16 cellular contexts compared by ENCODE assay signal in genomic region chr5:26388946-26389345, GRCh38.
A peak's percentile ranks its signal among the peaks of the same experiment; 100 is the strongest.
DNase-seq lines count a peak whose midpoint lies in the region; ATAC-seq and TF ChIP-seq lines count a peak whose summit lies in the region.
"Had no signal": no experiment of that assay in that cellular context is flagged by ENCODE, and none has a peak within 500 bp of the region (broad histone marks: within the 10 kb centered on the region; RNA-seq: fewer than 3 reads in every experiment).

No MANE protein-coding gene starts in this region.

- H3K4me3 ChIP-seq in astrocyte of the spinal cord (ENCODE audit: low read depth, low read length), result no peak overlapping the region
- no peak overlapping the region for H3K4me3 ChIP-seq in ascending aorta
- H3K4me3 ChIP-seq: thoracic aorta had no signal

- H3K36me3 ChIP-seq in ascending aorta, result no peaks in the 10 kb centered on the region
- H3K36me3 ChIP-seq: thoracic aorta had no signal

- peak; percentile 26 for DNase-seq in HCEC 1CT
- DNase-seq in NCI-H2081 treated with DMSO at 0.1 percent for 48 hours (lab: John Stamatoyannopoulos, UW), result peak; percentile 93
- peak; percentile 84 for DNase-seq in astrocyte of the spinal cord (ENCODE audit: low read depth, low spot score)
- peak; percentile 76 for DNase-seq in medulla oblongata (ENCODE audit: extremely low spot score)
- DNase-seq in ascending aorta (ENCODE audit: low spot score in 2 of 2), result no peak
- no peak for DNase-seq in COLO668 (lab: John Stamatoyannopoulos, UW; ENCODE audit: unreplicated experiment)
- DNase-seq: activated CD4-positive, alpha-beta memory T cell treated with anti-CD3 and anti-CD28 coated beads, Interleukin-2, amount 10 ng/mL, durations not matched to agents 7 days and 5 days; activated effector memory CD4-positive, alpha-beta T cell treated with Interleukin-2 at 50 U/mL for 16 hours; CD4-positive, alpha-beta memory T cell; occipital lobe; SIG-M5; stimulated activated CD4-positive, alpha-beta T cell treated with anti-CD3 and anti-CD28 coated beads, Interleukin-12 subunit alpha, Interleukin-12 subunit beta, amount 100 ng/mL, for 4 hours; T1000 had no signal

- no peaks in the 10 kb centered on the region for H3K27me3 ChIP-seq in ascending aorta

- H3K27ac ChIP-seq in ascending aorta, result no peak overlapping the region
- H3K27ac ChIP-seq: thoracic aorta had no signal

- in situ Hi-C loops in astrocyte of the spinal cord (cut with HindIII; ENCODE audit: low sequenced_read_pairs), result no loop called here

- ATAC-seq in GM19397 (IDR thresholded peaks at IDR 0.05; ENCODE audit: unreplicated experiment) (no peak), GM18868 (IDR thresholded peaks at IDR 0.05; ENCODE audit: unreplicated experiment) (no peak)

- intact Hi-C loops in ascending aorta (cut with DNase I), result no loop called here

- H3K9me3 ChIP-seq in ascending aorta, result no peaks in the 10 kb centered on the region
- H3K9me3 ChIP-seq: thoracic aorta had no signal

- TF ChIP-seq CTCF in astrocyte of the spinal cord (IDR thresholded peaks at IDR 0.05; ENCODE audit: low read depth, low read length) (no peak), ascending aorta (IDR thresholded peaks at IDR 0.05) (no peak)

- no peaks in the 10 kb centered on the region for H3K4me1 ChIP-seq in ascending aorta

Comparison
In these comparisons a context has a peak if more than half of its experiments do, and no peak if none do; other contexts are left out.
1. DNase-seq: peak in HCEC 1CT (single experiment), NCI-H2081 treated with DMSO at 0.1 percent for 48 hours (single experiment), astrocyte of the spinal cord (single experiment) and medulla oblongata (single experiment); none in ascending aorta (0 of 2) and COLO668 (single experiment).